8 cellular contexts compared by ENCODE assay signal in genomic region chr5:10452768-10453331, GRCh38. TPM values are rescaled to one million over a fixed set of nuclear protein-coding genes. Genes with fewer than 3 reads are reported as not detected.
DNase-seq lines count a peak whose midpoint lies in the region; ATAC-seq and TF ChIP-seq lines count a peak whose summit lies in the region.

No MANE protein-coding gene starts in this region.

- ATAC-seq in HG02588 (IDR thresholded peaks at IDR 0.05; ENCODE audit: unreplicated experiment), result peak; percentile 69

- no peak for TF ChIP-seq POLR2A in uterus (IDR thresholded peaks at IDR 0.05)

- DNase-seq in A172 (ENCODE audit: low spot score) (peak; percentile 85), GM04504 (ENCODE audit: low read depth) (peak; percentile 73), NCI-H1092 treated with DMSO at 0.1 percent for 48 hours (lab: John Stamatoyannopoulos, UW) (peak; percentile 58), SIG-M5 (lab: John Stamatoyannopoulos, UW) (peak; percentile 24), dermis blood vessel endothelial cell (peak; percentile 93), lung microvascular endothelial cell (ENCODE audit: low read depth in 2 of 2) (peak; percentile 91 to 94), uterus (peak in 1 of 2 donors; percentile 43)

- peak overlapping the region in 1 of 2 donors; percentile 36 for H3K27ac ChIP-seq in uterus

- H3K9me3 ChIP-seq in uterus, result no peaks in the 10 kb centered on the region

- H3K36me3 ChIP-seq in uterus, result no peaks in the 10 kb centered on the region

- H3K27me3 ChIP-seq in uterus, result no peaks in the 10 kb centered on the region

- intact Hi-C loops in uterus (cut with DNase I; ENCODE audit: low total_unique reads), result no loop called here

- H3K4me3 ChIP-seq in uterus, result no peak overlapping the region

- peak; percentile 66 to 87 (median 80) for TF ChIP-seq CTCF in uterus (IDR thresholded peaks at IDR 0.05)

- no peaks in the 10 kb centered on the region for H3K4me1 ChIP-seq in uterus

RNA-seq across cellular contexts. Expression of gene ROPN1L, which starts 11.2 kb away (rescaled TPM):
- 0.31 TPM in 1 of 2 replicates, not detected in the other for total RNA-seq in A172 (2014; rRNA removed; shearing (Covaris generic))
- total RNA-seq in dermis blood vessel endothelial cell, result 0.68 and 2.9 TPM in 2 replicates
- 1.1 and 1.4 TPM in 2 replicates for total RNA-seq in lung microvascular endothelial cell
- 1 to 10 TPM in 1 of 4 donors, not detected in 3; 6.3 TPM for total RNA-seq in uterus
